Comparison of ENCODE assay signal across 17 cellular contexts in the genomic region with DNA sequence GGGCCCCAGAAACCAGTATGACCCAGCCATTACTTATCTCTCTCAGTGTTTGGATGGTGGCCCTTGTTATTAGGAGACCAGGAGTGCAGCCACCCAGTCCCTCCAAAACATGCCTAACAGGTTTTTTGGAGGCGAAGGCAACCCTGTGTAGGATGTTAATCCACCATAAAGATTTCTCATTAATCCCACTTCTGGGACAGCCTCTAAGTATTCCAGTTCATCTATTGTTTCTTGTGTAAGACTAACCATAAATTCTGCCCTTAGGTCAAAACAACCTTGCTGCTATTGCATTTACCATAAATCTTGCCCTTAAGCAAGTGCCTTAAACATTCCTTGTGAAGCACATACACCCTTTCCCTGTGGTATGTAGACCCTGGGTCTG. TPM values are rescaled to one million over a fixed set of nuclear protein-coding genes. Genes with fewer than 3 reads are reported as not detected.
DNase-seq lines count a peak whose midpoint lies in the region; ATAC-seq and TF ChIP-seq lines count a peak whose summit lies in the region.
"Had no signal": no experiment of that assay in that cellular context is flagged by ENCODE, and none has a peak within 500 bp of the region (broad histone marks: within the 10 kb centered on the region; RNA-seq: fewer than 3 reads in every experiment).

No MANE protein-coding gene starts in this region.

- H3K27ac Mint-ChIP-seq in mesothelial cell of epicardium, result peak overlapping the region; percentile 45
- H3K27ac Mint-ChIP-seq in type B pancreatic cell, result peak overlapping the region; percentile 53
- H3K27ac Mint-ChIP-seq: CD14-positive monocyte had no signal

- peaks cover 33% of the 10 kb centered on the region for H3K27me3 Mint-ChIP-seq in mesothelial cell of epicardium (ENCODE audit: low read depth)
- H3K27me3 Mint-ChIP-seq in type B pancreatic cell, result peaks cover 49% of the 10 kb centered on the region

- no peak overlapping the region for H3K27ac ChIP-seq in testis
- H3K27ac ChIP-seq: BLaER1 had no signal

- TF ChIP-seq CTCF in mesothelial cell of epicardium (IDR thresholded peaks at IDR 0.05; ENCODE audit: unreplicated experiment) (no peak), type B pancreatic cell (conservative IDR thresholded peaks at IDR 0.05) (no peak), testis (IDR thresholded peaks at IDR 0.05) (no peak)

- no peak for TF ChIP-seq POLR2A in testis (IDR thresholded peaks at IDR 0.05)

- no peaks in the 10 kb centered on the region for H3K9me3 Mint-ChIP-seq in mesothelial cell of epicardium
- no peaks in the 10 kb centered on the region for H3K9me3 Mint-ChIP-seq in type B pancreatic cell
- H3K9me3 Mint-ChIP-seq: CD4-positive, alpha-beta memory T cell; CD8-positive, alpha-beta memory T cell had no signal

- no peak overlapping the region for H3K4me3 Mint-ChIP-seq in mesothelial cell of epicardium
- no peak overlapping the region for H3K4me3 Mint-ChIP-seq in type B pancreatic cell

- H3K4me1 ChIP-seq in testis, result peaks cover 8% of the 10 kb centered on the region
- H3K4me1 ChIP-seq: BE2C had no signal

- intact Hi-C loops in testis (cut with DNase I; ENCODE audit: low total_unique reads), result no loop called here

- ATAC-seq in esophagus mucosa, result peak; percentile 91

- 46 to 50% methylated on average over 1 of the region's 1 CpG for WGBS in testis, 2 donors

- DNase-seq in mesothelial cell of epicardium (ENCODE audit: low spot score in 2 of 2, unreplicated experiment in 2 of 2), result no peak
- no peak for DNase-seq in type B pancreatic cell (ENCODE audit: extremely low spot score, unreplicated experiment)
- no peak for DNase-seq in NCI-H446 treated with DMSO at 0.1 percent for 48 hours (lab: John Stamatoyannopoulos, UW)
- DNase-seq in globus pallidus (ENCODE audit: low spot score), result no peak
- no peak for DNase-seq in testis
- DNase-seq: 8988T had no signal

- H3K9me3 ChIP-seq in testis, result no peaks in the 10 kb centered on the region
- H3K9me3 ChIP-seq: BE2C had no signal

- no peaks in the 10 kb centered on the region for H3K36me3 ChIP-seq in testis (ENCODE audit: low read depth, missing control alignments)
- H3K36me3 ChIP-seq: BE2C, BLaER1 had no signal

- H3K4me1 Mint-ChIP-seq in mesothelial cell of epicardium, result peaks cover 18% of the 10 kb centered on the region
- H3K4me1 Mint-ChIP-seq in type B pancreatic cell (ENCODE audit: unreplicated experiment), result no peaks in the 10 kb centered on the region

- no peaks in the 10 kb centered on the region for H3K27me3 ChIP-seq in testis

- no peaks in the 10 kb centered on the region for H3K36me3 Mint-ChIP-seq in mesothelial cell of epicardium
- no peaks in the 10 kb centered on the region for H3K36me3 Mint-ChIP-seq in type B pancreatic cell
- H3K36me3 Mint-ChIP-seq: CD4-positive, alpha-beta memory T cell; CD4-positive, CD25-positive, alpha-beta regulatory T cell; CD8-positive, alpha-beta memory T cell had no signal

- H3K4me3 ChIP-seq in testis, result no peak overlapping the region

RNA-seq across cellular contexts. Expression of a gene that starts 21.5 kb away (rescaled TPM):
- total RNA-seq in esophagus mucosa (not detected), mesothelial cell of epicardium (not detected in 3 replicates), type B pancreatic cell (ENCODE audit: low replicate concordance) (0.34 TPM in 1 of 2 replicates, not detected in the other), testis (not detected)
- not detected for polyA plus RNA-seq in testis (ENCODE audit: insufficient read depth, low read depth, low replicate concordance)
- total RNA-seq: A673; CD4-positive, CD25-positive, alpha-beta regulatory T cell; CD8-positive, alpha-beta memory T cell; Daoy; G401; GM12878 had no signal
- polyA plus RNA-seq: CD14-positive monocyte; CD4-positive, alpha-beta memory T cell; CD8-positive, alpha-beta memory T cell had no signal

RNA-seq across cellular contexts. Expression of a gene that starts 31.7 kb away (rescaled TPM):
- 9.7 TPM for total RNA-seq in esophagus mucosa
- total RNA-seq in mesothelial cell of epicardium, result 12.2 to 13.4 TPM (median 12.7 TPM) in 3 replicates
- total RNA-seq in type B pancreatic cell (ENCODE audit: low replicate concordance), result 11.6 and 13.3 TPM in 2 replicates
- 10 to 100 TPM; 43.1 to 57.3 TPM for total RNA-seq in testis
- polyA plus RNA-seq in testis (ENCODE audit: insufficient read depth, low read depth, low replicate concordance), result 46.8 TPM

RNA-seq across cellular contexts. Expression of a gene that starts 54.1 kb away (rescaled TPM):
- 5.6 TPM for total RNA-seq in esophagus mucosa
- 15.4 to 16.7 TPM (median 16.0 TPM) in 3 replicates for total RNA-seq in mesothelial cell of epicardium
- 15.0 and 18.2 TPM in 2 replicates for total RNA-seq in type B pancreatic cell (ENCODE audit: low replicate concordance)
- total RNA-seq in testis, result 10 to 100 TPM in 1 of 2 donors, 1 to 10 TPM in 1; 9.8 to 19.4 TPM
- 5.5 TPM for polyA plus RNA-seq in testis (ENCODE audit: insufficient read depth, low read depth, low replicate concordance)
- total RNA-seq: CD4-positive, alpha-beta memory T cell; CD4-positive, CD25-positive, alpha-beta regulatory T cell had no signal
- polyA plus RNA-seq: CD4-positive, CD25-positive, alpha-beta regulatory T cell; CD8-positive, alpha-beta memory T cell had no signal
